Comparison of ENCODE assay signal across 1 cellular context in genomic region chr2:182814804-182815203, GRCh38.
TF ChIP-seq lines count a peak whose summit lies in the region.

No MANE protein-coding gene starts in this region.

TF ChIP-seq in HepG2, 621 proteins besides CTCF, POLR2A, EP300 and RAD21 (continued from another document):
- no peak for TF ChIP-seq ZBTB40 (IDR thresholded peaks at IDR 0.05)
- no peak for TF ChIP-seq ZBTB40 (CRISPR knock-in tag; IDR thresholded peaks at IDR 0.05)
TF ChIP-seq in HepG2: peak in this region for 66.
